21 cellular contexts compared by ENCODE assay signal in the genomic region with DNA sequence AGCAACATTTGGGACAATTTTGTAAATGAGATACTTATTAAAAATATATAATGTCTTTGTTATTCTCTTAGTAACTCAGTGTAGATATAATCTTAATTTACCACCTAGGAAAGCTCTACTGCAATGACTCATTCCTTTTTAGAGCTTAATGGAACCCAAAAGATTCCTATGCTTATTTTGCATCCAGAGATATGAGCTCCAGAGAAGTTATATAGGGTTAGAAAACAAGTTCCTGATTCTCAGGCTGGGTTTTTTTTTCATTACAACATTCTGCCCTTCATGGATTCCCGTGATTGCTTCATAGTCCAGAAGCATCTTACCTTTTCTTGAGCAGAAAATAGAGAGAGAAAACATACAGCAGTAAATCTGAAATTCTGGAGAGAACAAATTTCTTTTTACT. TPM values are rescaled to one million over a fixed set of nuclear protein-coding genes. Genes with fewer than 3 reads are reported as not detected.
"Had no signal": no experiment of that assay in that cellular context is flagged by ENCODE, and none has a peak within 500 bp of the region (broad histone marks: within the 10 kb centered on the region; RNA-seq: fewer than 3 reads in every experiment).

No MANE protein-coding gene starts in this region.

- H3K9me3 ChIP-seq: gastrocnemius medialis, heart left ventricle, left lung, prostate gland, suprapubic skin, transverse colon, uterus had no signal

- H3K27ac Mint-ChIP-seq: activated naive CD4-positive, alpha-beta T cell treated with anti-CD3 and anti-CD28 coated beads, Interleukin-2, amount 50 U/mL, for 24 hours; effector memory CD8-positive, alpha-beta T cell; stimulated activated naive CD8-positive, alpha-beta T cell treated with anti-CD3 and anti-CD28 coated beads, Interleukin-15, amount 100 ng/mL, for 72 hours had no signal

- H3K9me3 Mint-ChIP-seq: stimulated activated naive CD8-positive, alpha-beta T cell treated with anti-CD3 and anti-CD28 coated beads, Interleukin-15, amount 100 ng/mL, for 72 hours had no signal

- H3K4me1 Mint-ChIP-seq: activated naive CD4-positive, alpha-beta T cell treated with anti-CD3 and anti-CD28 coated beads, Interleukin-2, amount 50 U/mL, for 24 hours; stimulated activated naive CD8-positive, alpha-beta T cell treated with anti-CD3 and anti-CD28 coated beads, Interleukin-15, amount 100 ng/mL, for 72 hours had no signal

- H3K27ac ChIP-seq: gastrocnemius medialis, heart left ventricle, prostate gland, suprapubic skin, transverse colon, uterus, WERI-Rb-1 had no signal

- ATAC-seq: effector memory CD8-positive, alpha-beta T cell; gastrocnemius medialis; heart left ventricle; left lung; right cardiac atrium; stimulated activated naive CD8-positive, alpha-beta T cell treated with anti-CD3 and anti-CD28 coated beads, Interleukin-15, amount 100 ng/mL, for 72 hours had no signal

- DNase-seq: activated CD4-positive, alpha-beta T cell treated with anti-CD3 and anti-CD28 coated beads for 1 hour; activated CD4-positive, alpha-beta T cell treated with anti-CD3 and anti-CD28 coated beads, Interleukin-2, amount 50 U/mL, for 4 hours; activated gamma-delta T cell; amniotic stem cell; caudate nucleus; effector memory CD8-positive, alpha-beta T cell; gastrocnemius medialis; heart left ventricle; left lung; right cardiac atrium; stimulated activated CD4-positive, alpha-beta T cell treated with anti-CD3 and anti-CD28 coated beads, Interleukin-15, amount 100 ng/mL, for 24 hours; stimulated activated CD4-positive, alpha-beta T cell treated with anti-CD3 and anti-CD28 coated beads, Interleukin-2, amount 100 ng/mL, for 48 hours; stimulated activated naive CD8-positive, alpha-beta T cell treated with anti-CD3 and anti-CD28 coated beads, Interleukin-15, amount 100 ng/mL, for 72 hours; T-helper 2 cell; transverse colon; uterus; WERI-Rb-1 had no signal

- H3K36me3 ChIP-seq: gastrocnemius medialis, heart left ventricle, left lung, prostate gland, suprapubic skin, transverse colon, uterus, WERI-Rb-1 had no signal

- H3K36me3 Mint-ChIP-seq: activated naive CD4-positive, alpha-beta T cell treated with anti-CD3 and anti-CD28 coated beads, Interleukin-2, amount 50 U/mL, for 24 hours had no signal

- H3K27me3 ChIP-seq: gastrocnemius medialis, heart left ventricle, left lung, suprapubic skin, transverse colon, uterus had no signal

- H3K4me3 ChIP-seq: gastrocnemius medialis, heart left ventricle, left lung, prostate gland, suprapubic skin, transverse colon, uterus had no signal

- H3K27me3 Mint-ChIP-seq: effector memory CD8-positive, alpha-beta T cell had no signal

- H3K4me1 ChIP-seq: gastrocnemius medialis, prostate gland, suprapubic skin, transverse colon, uterus had no signal

- H3K4me3 Mint-ChIP-seq: activated naive CD4-positive, alpha-beta T cell treated with anti-CD3 and anti-CD28 coated beads, Interleukin-2, amount 50 U/mL, for 24 hours; effector memory CD8-positive, alpha-beta T cell; stimulated activated naive CD8-positive, alpha-beta T cell treated with anti-CD3 and anti-CD28 coated beads, Interleukin-15, amount 100 ng/mL, for 72 hours had no signal

RNA-seq across cellular contexts. Expression of a gene that starts 57.9 kb away (rescaled TPM):
- polyA plus RNA-seq: neural cell had no signal
